ENCODE assay signal across 8 cellular contexts in the genomic region with DNA sequence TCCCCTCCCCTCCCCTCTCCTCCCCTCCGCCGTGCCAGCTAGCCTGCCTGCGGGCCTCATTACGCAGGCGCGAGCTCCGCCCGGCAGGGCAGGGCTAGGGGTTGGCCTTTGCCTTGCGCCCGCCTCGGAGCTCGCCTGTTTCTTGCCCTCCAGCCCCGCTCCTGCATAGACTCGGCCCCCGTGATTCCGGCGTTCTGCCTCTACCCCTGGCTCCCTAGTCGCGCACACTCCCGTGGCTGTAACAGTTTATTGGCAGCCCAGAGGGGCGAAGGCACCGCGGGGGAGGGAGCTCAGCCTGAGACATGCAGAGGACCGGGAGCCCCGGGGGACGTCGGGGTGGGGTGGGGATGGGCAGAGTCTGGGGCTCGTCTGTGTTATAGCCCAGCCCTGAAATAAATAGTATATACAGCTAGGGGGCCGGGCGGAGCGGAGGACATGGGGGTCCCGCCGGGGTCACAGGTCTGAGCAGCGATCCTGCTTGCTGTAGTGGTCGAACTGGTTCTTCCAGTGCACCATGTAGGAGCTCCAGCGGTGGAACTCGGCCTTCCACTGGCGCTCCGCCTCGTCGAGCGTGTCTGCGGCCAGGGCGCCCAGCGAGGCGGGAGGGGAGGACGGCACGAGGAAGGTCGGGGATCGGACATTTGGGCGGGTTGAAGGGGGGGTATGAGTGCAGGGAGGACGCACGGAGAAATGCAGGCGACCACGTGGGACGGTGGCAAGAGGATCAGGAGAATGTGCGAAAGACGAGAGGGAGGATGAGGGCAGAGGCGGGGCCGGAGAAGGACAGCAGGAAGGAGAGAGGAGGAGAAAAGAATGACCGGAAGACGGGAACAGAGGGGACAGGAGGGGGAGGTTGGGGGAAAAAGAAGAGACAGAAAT. TPM values are rescaled to one million over a fixed set of nuclear protein-coding genes. Genes with fewer than 3 reads are reported as not detected.
DNase-seq lines count a peak whose midpoint lies in the region; ATAC-seq and TF ChIP-seq lines count a peak whose summit lies in the region.

No MANE protein-coding gene starts in this region.

- peaks cover 0 to 2% (median 0%) of the 10 kb centered on the region in 6 donors for H3K9me3 Mint-ChIP-seq in immature natural killer cell

- H3K27me3 ChIP-seq in WERI-Rb-1 (ENCODE audit: insufficient read depth, low read depth, severe bottlenecking) (peaks cover 12% of the 10 kb centered on the region), mammary epithelial cell (ENCODE audit: insufficient read depth, low read length) (peaks cover under 1% of the 10 kb centered on the region), smooth muscle cell (ENCODE audit: low read depth) (no peaks in the 10 kb centered on the region)

- H3K9ac ChIP-seq in mammary epithelial cell (ENCODE audit: insufficient read depth, low read length) (no peak overlapping the region), smooth muscle cell (ENCODE audit: low read depth) (no peak overlapping the region)

- peaks cover 27% of the 10 kb centered on the region for H3F3A ChIP-seq in smooth muscle cell (ENCODE audit: low read depth)

- intact Hi-C loops in mammary epithelial cell (cut with micrococcal nuclease) = loop anchor here (1.0 kb wide), 2 partner anchors 15 to 87 kb away; partner anchors contain the start of gene SRRT

- in situ Hi-C loops in mammary epithelial cell (cut with MboI; ENCODE audit: low sequenced_read_pairs in 2 of 2) = loop anchor here (10.0 to 25.0 kb wide), 2 partner anchors 385 to 397 kb away; no protein-coding TSS in a partner anchor

- H3K9me3 ChIP-seq in WERI-Rb-1 (ENCODE audit: severe bottlenecking) (no peaks in the 10 kb centered on the region), mammary epithelial cell (replicated peaks; ENCODE audit: insufficient read depth, low read length) (no peaks in the 10 kb centered on the region), smooth muscle cell (replicated peaks; ENCODE audit: low read depth) (no peaks in the 10 kb centered on the region)

- H3K4me2 ChIP-seq in mammary epithelial cell (ENCODE audit: insufficient read depth, low read depth, low read length) (peak overlapping the region; percentile 97), smooth muscle cell (peak overlapping the region; percentile 99)

- ATAC-seq in GM18861 (IDR thresholded peaks at IDR 0.05; ENCODE audit: unreplicated experiment) (peak; percentile 61), HG03097 (IDR thresholded peaks at IDR 0.05; ENCODE audit: low FRiP score, unreplicated experiment) (peak; percentile 55)

- CTCF ChIA-PET in mammary epithelial cell (lab: Charles Lee; ENCODE audit: low non-redundant PET) = interaction anchor here (0.6 kb wide), 1 partner anchor 240 kb away, joined by 4 read pairs; no protein-coding TSS in a partner anchor

- peaks cover 43% of the 10 kb centered on the region for H3K79me2 ChIP-seq in mammary epithelial cell (ENCODE audit: insufficient read depth, low read length)
- H3K79me2 ChIP-seq in smooth muscle cell (ENCODE audit: low read depth) = peaks cover 21% of the 10 kb centered on the region

- peak overlapping the region; percentile 82 for H3K27ac ChIP-seq in WERI-Rb-1
- H3K27ac ChIP-seq in mammary epithelial cell (ENCODE audit: insufficient read depth, low read depth, low read length) = peak overlapping the region; percentile 29
- peak overlapping the region; percentile 88 for H3K27ac ChIP-seq in smooth muscle cell (ENCODE audit: low read depth)

- H4K20me1 ChIP-seq in mammary epithelial cell (ENCODE audit: insufficient read depth, low read length) (no peaks in the 10 kb centered on the region), smooth muscle cell (ENCODE audit: low read depth) (peaks cover 14% of the 10 kb centered on the region)

- dilution Hi-C loops in mammary epithelial cell (cut with HindIII; ENCODE audit: low sequenced_read_pairs) = loop anchor here (5.0 to 10.0 kb wide), 5 partner anchors 43 to 445 kb away; no protein-coding TSS in a partner anchor

- H3K4me3 ChIP-seq in WERI-Rb-1 (ENCODE audit: low read depth, low read length) (peak overlapping the region; percentile 67), mammary epithelial cell (replicated peaks in 1 of 3; ENCODE audit: insufficient read depth in 1 of 3, low read depth in 2 of 3, low read length in 3 of 3) (peak overlapping the region; percentile 50 to 79 (median 51)), smooth muscle cell (peak overlapping the region; percentile 64)

- H3K4me1 ChIP-seq in mammary epithelial cell (ENCODE audit: insufficient read depth, low read length) (peaks cover 36% of the 10 kb centered on the region), smooth muscle cell (ENCODE audit: low read depth) (peaks cover 34% of the 10 kb centered on the region)

- 0% methylated on average over 5 of the region's 62 CpGs for WGBS in mammary epithelial cell (ENCODE audit: low coverage, missing lambda C conversion rate)
- 1% methylated on average over 44 of the region's 62 CpGs for WGBS in smooth muscle cell (ENCODE audit: low lambda C conversion rate)

- H3K4me3 Mint-ChIP-seq in immature natural killer cell = peak overlapping the region; percentile 85 to 90 (median 87)

- peak overlapping the region in 5 of 6 donors; percentile 34 to 83 (median 69) for H3K27ac Mint-ChIP-seq in immature natural killer cell

- peaks cover 43% of the 10 kb centered on the region for H3K36me3 ChIP-seq in WERI-Rb-1
- H3K36me3 ChIP-seq in mammary epithelial cell (ENCODE audit: insufficient read depth, low read length) = peaks cover 27% of the 10 kb centered on the region
- H3K36me3 ChIP-seq in smooth muscle cell (ENCODE audit: low read depth) = no peaks in the 10 kb centered on the region

- peaks cover 6 to 22% (median 17%) of the 10 kb centered on the region in 3 donors for H3K27me3 Mint-ChIP-seq in immature natural killer cell (ENCODE audit: low read depth in 3 of 3)

- no TSS peak for BruUV-seq in mammary epithelial cell (replicated peaks; lab: Mats Ljungman, UMichigan)

- DNase-seq in A172 (ENCODE audit: low spot score) = peak; percentile 82
- DNase-seq in NCI-H2227 (lab: John Stamatoyannopoulos, UW; ENCODE audit: unreplicated experiment) = peak; percentile 96
- DNase-seq in WERI-Rb-1 = peak; percentile 91
- DNase-seq in mammary epithelial cell = peak; percentile 90
- peak; percentile 90 to 93 (median 92) for DNase-seq in immature natural killer cell
- DNase-seq in smooth muscle cell (lab: John Stamatoyannopoulos, UW; ENCODE audit: unreplicated experiment) = peak; percentile 82

- TF ChIP-seq CTCF in WERI-Rb-1 (IDR thresholded peaks at IDR 0.05; ENCODE audit: low read depth, low read length) = no peak
- no peak for TF ChIP-seq CTCF in mammary epithelial cell (conservative IDR thresholded peaks at IDR 0.05 in 1 of 2, IDR thresholded peaks at IDR 0.05 in 1 of 2; ENCODE audit: extremely low read depth in 1 of 2, insufficient read depth in 1 of 2, low read depth in 1 of 2, low read length in 2 of 2)
- no peak for TF ChIP-seq CTCF in smooth muscle cell (IDR thresholded peaks at IDR 0.05; ENCODE audit: borderline replicate concordance, insufficient read depth, poor library complexity, severe bottlenecking)

- H3K4me1 Mint-ChIP-seq in immature natural killer cell = peaks cover 28 to 33% of the 10 kb centered on the region in 2 donors

- peaks cover 13 to 25% (median 20%) of the 10 kb centered on the region in 3 donors for H3K36me3 Mint-ChIP-seq in immature natural killer cell

- H2AFZ ChIP-seq in mammary epithelial cell (ENCODE audit: low read depth, low read length) (peak overlapping the region; percentile 88), smooth muscle cell (ENCODE audit: low read depth) (peak overlapping the region; percentile 26)

RNA-seq across cellular contexts. Expression of gene UFSP1, which starts 0.5 kb away (rescaled TPM):
- 1.8 and 3.3 TPM in 2 replicates for total RNA-seq in A172 (2014; rRNA removed; shearing (Covaris generic))
- total RNA-seq in mammary epithelial cell (1 to 10 TPM; 2.0 to 3.7 TPM), smooth muscle cell (0.31 and 1.2 TPM in 2 replicates)
- polyA plus RNA-seq in mammary epithelial cell (1.1 TPM), immature natural killer cell (1 to 10 TPM in 1 of 3 donors, under 1 TPM in 1, not detected in 1; 0.59 to 1.1 TPM), smooth muscle cell (2.6 and 2.9 TPM in 2 replicates)
- polyA minus RNA-seq in mammary epithelial cell = 4.2 TPM

RNA-seq across cellular contexts. Expression of gene ACHE, which starts 5.7 kb away (rescaled TPM):
- total RNA-seq in A172 (2014; rRNA removed; shearing (Covaris generic)) = 1.5 and 2.8 TPM in 2 replicates
- under 1 TPM; 0.14 to 0.17 TPM for total RNA-seq in mammary epithelial cell
- polyA plus RNA-seq in mammary epithelial cell = 0.07 TPM
- not detected for polyA minus RNA-seq in mammary epithelial cell
- not detected for polyA plus RNA-seq in immature natural killer cell
- 2.6 and 3.2 TPM in 2 replicates for total RNA-seq in smooth muscle cell
- 2.8 and 3.5 TPM in 2 replicates for polyA plus RNA-seq in smooth muscle cell

RNA-seq across cellular contexts. Expression of gene SRRT, which starts 15.1 kb away (rescaled TPM):
- 78.3 and 86.7 TPM in 2 replicates for total RNA-seq in A172 (2014; rRNA removed; shearing (Covaris generic))
- total RNA-seq in mammary epithelial cell = 100 to 1,000 TPM in 1 of 2 donors, 10 to 100 TPM in 1; 29.5 to 127 TPM
- 57.6 TPM for polyA plus RNA-seq in mammary epithelial cell
- polyA minus RNA-seq in mammary epithelial cell = 127 TPM
- polyA plus RNA-seq in immature natural killer cell = 10 to 100 TPM; 24.9 to 73.4 (median 33.2) TPM
- 17.8 and 32.1 TPM in 2 replicates for total RNA-seq in smooth muscle cell
- 63.6 and 87.5 TPM in 2 replicates for polyA plus RNA-seq in smooth muscle cell

RNA-seq across cellular contexts. Expression of gene TRIP6, which starts 22.8 kb away (rescaled TPM):
- total RNA-seq in A172 (2014; rRNA removed; shearing (Covaris generic)) = 157 and 180 TPM in 2 replicates
- 100 to 1,000 TPM in 1 of 2 donors, 10 to 100 TPM in 1; 56.3 to 129 TPM for total RNA-seq in mammary epithelial cell
- 125 TPM for polyA plus RNA-seq in mammary epithelial cell
- polyA minus RNA-seq in mammary epithelial cell = 66.4 TPM
- polyA plus RNA-seq in immature natural killer cell = under 1 TPM in 1 of 3 donors, not detected in 2; 0.11 TPM
- 41.9 and 46.8 TPM in 2 replicates for total RNA-seq in smooth muscle cell
- polyA plus RNA-seq in smooth muscle cell = 65.6 and 87.0 TPM in 2 replicates

RNA-seq across cellular contexts. Expression of gene SLC12A9, which starts 37.5 kb away (rescaled TPM):
- total RNA-seq in A172 (2014; rRNA removed; shearing (Covaris generic)) = 9.6 and 12.4 TPM in 2 replicates
- 10 to 100 TPM; 11.7 to 31.0 TPM for total RNA-seq in mammary epithelial cell
- 11.5 TPM for polyA plus RNA-seq in mammary epithelial cell
- 18.6 TPM for polyA minus RNA-seq in mammary epithelial cell
- polyA plus RNA-seq in immature natural killer cell = 1 to 10 TPM; 3.2 to 5.9 (median 4.7) TPM
- 8.9 and 16.8 TPM in 2 replicates for total RNA-seq in smooth muscle cell
- polyA plus RNA-seq in smooth muscle cell = 12.1 and 17.8 TPM in 2 replicates

Comparison
In these comparisons a context has a peak if more than half of its experiments do, and no peak if none do; other contexts are left out.
1. Peak in every context shown above with its lines: DNase-seq, ATAC-seq, H3K4me3 ChIP-seq and H3K27ac ChIP-seq.
2. H3K27ac ChIP-seq: peak in every context shown above with its lines; median percentile 88 in smooth muscle cell; 82 in WERI-Rb-1; 29 in mammary epithelial cell.